ENCODE assay signal across 26 cellular contexts in the genomic region with DNA sequence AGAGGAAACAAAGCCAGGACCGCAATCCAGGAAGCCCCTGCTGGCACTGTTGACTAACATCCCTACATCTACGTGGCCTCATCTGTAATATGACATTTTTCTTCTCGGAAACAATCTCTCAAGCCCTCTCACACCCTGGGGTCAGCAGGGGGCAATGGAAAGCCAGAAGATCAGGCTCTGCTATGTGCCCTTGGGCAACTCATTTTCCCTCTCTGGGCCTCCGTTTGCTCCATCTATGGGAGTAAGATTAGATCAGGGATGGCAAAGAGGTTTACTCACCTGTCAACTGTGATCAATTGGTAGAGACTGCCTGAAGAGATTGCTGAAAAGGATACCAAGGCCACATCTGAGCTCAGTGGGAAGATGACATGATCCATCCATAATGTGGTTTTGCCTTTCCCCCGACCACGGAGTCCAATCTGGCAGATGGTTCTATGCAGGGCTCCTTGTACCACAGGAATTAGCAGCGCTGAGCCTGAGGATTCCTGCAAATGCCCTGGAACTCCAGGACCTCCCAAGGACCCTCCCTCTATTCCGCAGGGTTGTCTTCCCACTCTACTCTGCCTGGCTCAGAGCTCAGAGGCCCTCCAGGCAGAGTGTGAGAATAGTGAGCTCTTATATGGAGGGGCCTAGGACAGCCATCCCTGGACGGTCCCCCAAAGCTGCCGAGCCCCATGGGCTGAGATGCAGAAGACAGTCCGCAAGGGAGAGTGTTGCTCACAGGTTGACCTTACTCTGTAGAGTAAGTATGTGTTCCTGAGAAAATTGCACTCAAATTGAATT.
"Had no signal": no experiment of that assay in that cellular context is flagged by ENCODE, and none has a peak within 500 bp of the region (broad histone marks: within the 10 kb centered on the region; RNA-seq: fewer than 3 reads in every experiment).

No MANE protein-coding gene starts in this region.

- H3K4me3 ChIP-seq: SK-N-MC had no signal

- ATAC-seq: activated CD4-positive, alpha-beta T cell treated with anti-CD3 and anti-CD28 coated beads for 36 hours; activated T-helper 17 cell treated with anti-CD3 and anti-CD28 coated beads, Interleukin-2, amount 50 U/mL, for 72 hours; Panc1; Right ventricle myocardium inferior; T-cell had no signal

- H3K27ac Mint-ChIP-seq: activated CD4-positive, alpha-beta memory T cell treated with anti-CD3 and anti-CD28 coated beads, Interleukin-2, amount 10 ng/mL, durations not matched to agents 7 days and 5 days; activated CD4-positive, alpha-beta T cell treated with anti-CD3 and anti-CD28 coated beads for 36 hours; activated naive CD4-positive, alpha-beta T cell treated with anti-CD3 and anti-CD28 coated beads for 36 hours; activated naive CD8-positive, alpha-beta T cell; activated T-helper 17 cell treated with anti-CD3 and anti-CD28 coated beads, Interleukin-2, amount 50 U/mL, for 72 hours; IgD-negative memory B cell; T-cell had no signal

- H3K4me3 Mint-ChIP-seq: activated CD4-positive, alpha-beta memory T cell treated with anti-CD3 and anti-CD28 coated beads, Interleukin-2, amount 10 ng/mL, durations not matched to agents 7 days and 5 days; activated CD4-positive, alpha-beta T cell treated with anti-CD3 and anti-CD28 coated beads for 36 hours; activated naive CD4-positive, alpha-beta T cell treated with anti-CD3 and anti-CD28 coated beads for 36 hours; activated naive CD8-positive, alpha-beta T cell; activated T-helper 17 cell treated with anti-CD3 and anti-CD28 coated beads, Interleukin-2, amount 50 U/mL, for 72 hours; IgD-negative memory B cell; T-cell had no signal

- H3K9me3 Mint-ChIP-seq: activated CD4-positive, alpha-beta memory T cell treated with anti-CD3 and anti-CD28 coated beads, Interleukin-2, amount 10 ng/mL, durations not matched to agents 7 days and 5 days; activated naive CD4-positive, alpha-beta T cell treated with anti-CD3 and anti-CD28 coated beads for 36 hours; activated T-helper 17 cell treated with anti-CD3 and anti-CD28 coated beads, Interleukin-2, amount 50 U/mL, for 72 hours had no signal

- H3K36me3 Mint-ChIP-seq: activated naive CD8-positive, alpha-beta T cell; IgD-negative memory B cell; T-cell had no signal

- H3K4me1 Mint-ChIP-seq: activated CD4-positive, alpha-beta memory T cell treated with anti-CD3 and anti-CD28 coated beads, Interleukin-2, amount 10 ng/mL, durations not matched to agents 7 days and 5 days; activated CD4-positive, alpha-beta T cell treated with anti-CD3 and anti-CD28 coated beads for 36 hours; activated T-helper 17 cell treated with anti-CD3 and anti-CD28 coated beads, Interleukin-2, amount 50 U/mL, for 72 hours; IgD-negative memory B cell; T-cell had no signal

- DNase-seq: activated CD4-positive, alpha-beta memory T cell treated with anti-CD3 and anti-CD28 coated beads, Interleukin-2, amount 10 ng/mL, durations not matched to agents 7 days and 5 days; activated CD4-positive, alpha-beta T cell treated with anti-CD3 and anti-CD28 coated beads for 36 hours; activated CD4-positive, alpha-beta T cell treated with anti-CD3 and anti-CD28 coated beads, Interleukin-2, amount 50 U/mL, for 1 hour; activated gamma-delta T cell; activated naive CD4-positive, alpha-beta T cell treated with anti-CD3 and anti-CD28 coated beads for 36 hours; activated T-cell treated with anti-CD3 and anti-CD28 coated beads for 4 hours; activated T-cell treated with anti-CD3 and anti-CD28 coated beads, Interleukin-2, amount 50 U/mL, for 48 hours; KG1; NCI-H1092; NCI-H1436; NCI-H187 treated with DMSO at 0.1 percent for 48 hours; NCI-H2081 treated with DMSO at 0.1 percent for 48 hours; NCI-H446; NCI-H524 treated with DMSO at 0.1 percent for 48 hours; NCI-H774; NK-92 treated with Interleukin-12 subunit alpha and Interleukin-12 subunit beta, amount 100 ng/mL, for 24 hours; OCI-M1; RPMI8226; T-cell had no signal

- H3K27ac ChIP-seq: SK-N-MC, VCaP had no signal
